Comparison of ENCODE assay signal across 8 cellular contexts in the genomic region with DNA sequence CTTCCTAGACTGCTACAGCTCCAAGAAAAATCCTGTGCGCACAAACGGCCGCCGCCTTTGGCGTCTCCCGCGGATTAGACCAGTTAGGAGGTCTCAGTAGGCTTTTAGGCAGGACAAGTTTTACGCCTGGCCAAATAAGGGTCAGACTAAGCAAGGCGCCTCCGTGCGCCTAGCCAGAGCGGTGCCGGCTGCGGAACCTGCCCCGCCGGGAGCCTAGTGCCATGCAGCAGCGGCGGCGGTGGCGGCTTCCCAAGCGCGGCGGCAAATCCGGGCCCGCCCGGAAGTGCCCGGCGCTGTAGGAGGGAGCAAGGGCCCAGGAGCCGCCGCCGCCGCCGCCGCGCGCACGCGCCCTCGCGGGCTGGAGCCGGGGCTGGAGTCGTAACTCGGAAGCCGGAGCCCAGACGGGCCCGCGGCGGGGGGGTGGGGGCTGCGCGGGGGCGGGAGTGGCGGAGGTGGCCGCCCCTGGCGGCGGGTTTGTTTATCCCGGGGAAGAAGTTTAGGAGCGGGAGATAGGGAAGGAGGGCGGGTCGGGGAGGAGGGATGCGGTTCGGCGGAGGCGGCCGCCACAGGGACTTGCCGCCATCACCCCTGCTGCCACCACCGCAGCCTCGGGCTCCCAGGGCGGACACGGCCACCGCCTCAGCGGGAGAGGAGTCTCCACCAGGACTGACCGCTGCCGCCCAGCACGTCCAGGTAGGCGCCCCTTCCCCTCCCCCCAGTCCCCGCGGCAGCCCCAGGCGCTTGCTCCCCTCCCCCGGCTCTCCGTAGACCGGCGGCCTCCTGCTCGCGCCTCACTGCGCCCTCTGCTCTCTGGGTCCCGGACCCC. TPM values are rescaled to one million over a fixed set of nuclear protein-coding genes. Genes with fewer than 3 reads are reported as not detected.
DNase-seq lines count a peak whose midpoint lies in the region; ATAC-seq and TF ChIP-seq lines count a peak whose summit lies in the region.

TSS of gene SPOPL (plus strand) at position 344 of the 826 bp plus-strand sequence. CDS start 48,447 bp downstream, outside the sequence.

- H3K27me3 ChIP-seq in BE2C (no peaks in the 10 kb centered on the region), colonic mucosa (no peaks in the 10 kb centered on the region)

- peak; percentile 91 for TF ChIP-seq POLR2A in GM19099 (IDR thresholded peaks at IDR 0.05; ENCODE audit: extremely low read depth, insufficient read length, low read depth)

- peak within 1 kb of the TSS; percentile 85 to 91 for H3K9ac ChIP-seq in colonic mucosa (ENCODE audit: low read depth in 2 of 2, low read length in 2 of 2)

- H3K4me3 ChIP-seq in BE2C (ENCODE audit: low read depth, low read length) (peak within 1 kb of the TSS; percentile 85), colonic mucosa (peak within 1 kb of the TSS; percentile 87)

- peak; percentile 49 for ATAC-seq in HG03378 (IDR thresholded peaks at IDR 0.05; ENCODE audit: unreplicated experiment)

- DNase-seq in BE2C (peak; percentile 88), NCI-H510A (lab: John Stamatoyannopoulos, UW) (peak; percentile 96), colonic mucosa (peak; percentile 91), left kidney (ENCODE audit: low read depth, low spot score) (peak; percentile 97)
- peak; percentile 89 for DNase-seq in activated CD4-positive, alpha-beta T cell treated with anti-CD3 and anti-CD28 coated beads for 48 hours
- DNase-seq in stimulated activated CD4-positive, alpha-beta T cell treated with anti-CD3 and anti-CD28 coated beads, Interleukin-2, amount 100 ng/mL, for 24 hours = peak; percentile 84 to 87

- TF ChIP-seq CTCF in BE2C (IDR thresholded peaks at IDR 0.05; ENCODE audit: low read depth, low read length) (no peak), colonic mucosa (IDR thresholded peaks at IDR 0.05) (no peak)

- H3K4me1 ChIP-seq in BE2C = no peaks in the 10 kb centered on the region
- H3K4me1 ChIP-seq in colonic mucosa = peaks cover 6% of the 10 kb centered on the region

- H3K9me3 ChIP-seq in BE2C (no peaks in the 10 kb centered on the region), colonic mucosa (no peaks in the 10 kb centered on the region)

- peak within 1 kb of the TSS; percentile 91 for H3K27ac ChIP-seq in colonic mucosa

- H3K36me3 ChIP-seq in BE2C = no peaks in the 10 kb centered on the region
- H3K36me3 ChIP-seq in colonic mucosa = no peaks in the 10 kb centered on the region

- intact Hi-C loops in colonic mucosa (cut with DNase I) = no loop called here

RNA-seq across cellular contexts. Expression of gene SPOPL, which starts in this region (rescaled TPM):
- 4.8 TPM for polyA plus RNA-seq in BE2C (2012; ENCODE audit: insufficient read depth, insufficient read length, low read depth)
- 10 to 100 TPM; 23.5 to 38.0 TPM for total RNA-seq in colonic mucosa

Comparison
In these comparisons a context has a peak if more than half of its experiments do, and no peak if none do; other contexts are left out.
1. Peak in every context shown above with its lines: DNase-seq, ATAC-seq, H3K4me3 ChIP-seq and H3K27ac ChIP-seq.